Comparison of ENCODE assay signal across 8 cellular contexts in genomic region chr5:108748010-108748353, GRCh38. TPM values are rescaled to one million over a fixed set of nuclear protein-coding genes. Genes with fewer than 3 reads are reported as not detected.
DNase-seq lines count a peak whose midpoint lies in the region; ATAC-seq and TF ChIP-seq lines count a peak whose summit lies in the region.

No MANE protein-coding gene starts in this region.

- H3K4me3 ChIP-seq in HCT116 (replicated peaks in 1 of 2; ENCODE audit: low read depth in 1 of 2, low read length in 2 of 2) = peak overlapping the region; percentile 80 to 86
- peak overlapping the region; percentile 95 for H3K4me3 ChIP-seq in left ventricle myocardium inferior
- peak overlapping the region; percentile 87 for H3K4me3 ChIP-seq in skeletal muscle satellite cell (ENCODE audit: low read length)

- H3K9me3 ChIP-seq in HCT116 (ENCODE audit: control insufficient read depth in 1 of 2, insufficient read depth in 1 of 2, low read depth in 1 of 2, low read length in 2 of 2) = no peaks in the 10 kb centered on the region
- no peaks in the 10 kb centered on the region for H3K9me3 ChIP-seq in left ventricle myocardium inferior (replicated peaks)
- H3K9me3 ChIP-seq in skeletal muscle satellite cell (replicated peaks; ENCODE audit: low read length) = no peaks in the 10 kb centered on the region

- CTCF ChIA-PET in HCT116 (lab: Charles Lee) (interaction anchor here (1.0 kb wide), 1 partner anchor 106 kb away, joined by 3 read pairs; no protein-coding TSS in a partner anchor), activated B cell treated with CpG ODN at 0.5 μM for 24 hours (lab: Charles Lee) (no interaction called here)

- TF ChIP-seq POLR2A in HCT116 (IDR thresholded peaks at IDR 0.05; ENCODE audit: borderline replicate concordance, extremely low read depth, insufficient read depth, insufficient read length) = no peak

- TF ChIP-seq CTCF in HCT116 (IDR thresholded peaks at IDR 0.05 in 2 of 3, conservative IDR thresholded peaks at IDR 0.05 in 1 of 3; ENCODE audit: borderline replicate concordance in 1 of 3, insufficient read depth in 1 of 3, low read depth in 2 of 3, low read length in 2 of 3) = no peak
- TF ChIP-seq CTCF in activated B cell treated with CpG ODN at 0.5 μM for 24 hours (IDR thresholded peaks at IDR 0.05) = no peak
- TF ChIP-seq CTCF in left ventricle myocardium inferior (IDR thresholded peaks at IDR 0.05; ENCODE audit: borderline replicate concordance) = no peak

- H3K36me3 ChIP-seq in HCT116 (ENCODE audit: control insufficient read depth in 1 of 2, insufficient read depth in 2 of 2, low read length in 2 of 2) (no peaks in the 10 kb centered on the region), left ventricle myocardium inferior (no peaks in the 10 kb centered on the region), skeletal muscle satellite cell (ENCODE audit: insufficient read depth, low read length) (no peaks in the 10 kb centered on the region)

- H3K27me3 ChIP-seq in HCT116 (ENCODE audit: insufficient read depth, low read length) = no peaks in the 10 kb centered on the region
- no peaks in the 10 kb centered on the region for H3K27me3 ChIP-seq in left ventricle myocardium inferior (ENCODE audit: low read depth)
- no peaks in the 10 kb centered on the region for H3K27me3 ChIP-seq in skeletal muscle satellite cell (ENCODE audit: control insufficient read depth, insufficient read depth, low read length)

- H3K36me3 Mint-ChIP-seq in activated B cell treated with CpG ODN at 0.5 μM for 24 hours (ENCODE audit: low read depth) = peaks cover 8% of the 10 kb centered on the region

- peaks cover 2% of the 10 kb centered on the region for H3K27me3 Mint-ChIP-seq in activated B cell treated with CpG ODN at 0.5 μM for 24 hours

- H3K4me1 ChIP-seq in HCT116 (ENCODE audit: control insufficient read depth in 1 of 2, insufficient read depth in 2 of 2, low read length in 2 of 2) (peaks cover 4 to 23% of the 10 kb centered on the region in 2 experiments; a peak in 3 of 4 replicates), left ventricle myocardium inferior (peaks cover 35% of the 10 kb centered on the region), skeletal muscle satellite cell (ENCODE audit: control insufficient read depth, insufficient read depth, low read length) (peaks cover 31% of the 10 kb centered on the region)

- H3K4me2 ChIP-seq in HCT116 (ENCODE audit: low read length) (peak overlapping the region; percentile 87), skeletal muscle satellite cell (ENCODE audit: low read length) (peak overlapping the region; percentile 93)

- no peak for DNase-seq in HCT116 (ENCODE audit: low read depth, low spot score)
- DNase-seq in activated B cell treated with CpG ODN at 0.5 μM for 24 hours = no peak
- no peak for DNase-seq in left ventricle myocardium inferior
- no peak for DNase-seq in DMS79 treated with DMSO at 0.1 percent for 48 hours (lab: John Stamatoyannopoulos, UW)

- H3K27ac Mint-ChIP-seq in activated B cell treated with CpG ODN at 0.5 μM for 24 hours = peak overlapping the region; percentile 94

- RAD21 ChIA-PET in HCT116 (lab: Charles Lee; ENCODE audit: low non-redundant PET in 1 of 2, low total read pairs in 2 of 2, uncharacterized antibody in 2 of 2, unreplicated experiment in 2 of 2) = no interaction called here

- H4K20me1 ChIP-seq in HCT116 (ENCODE audit: insufficient read depth) = no peaks in the 10 kb centered on the region

- BruUV-seq in HCT116 (replicated peaks; lab: Mats Ljungman, UMichigan) = TSS peak; percentile 85

- intact Hi-C loops in HCT116 (cut with micrococcal nuclease) = loop anchor here (5.0 kb wide), 1 partner anchor 44 kb away; no protein-coding TSS in a partner anchor
- intact Hi-C loops in activated B cell treated with CpG ODN at 0.5 μM for 24 hours (cut with micrococcal nuclease) = loop anchor here (1.0 to 5.0 kb wide), 9 partner anchors 20 to 1991 kb away; partner anchors contain the start of genes MAN2A1 and SLC25A46
- intact Hi-C loops in left ventricle myocardium inferior (cut with micrococcal nuclease) = no loop called here

- H3K9ac ChIP-seq in HCT116 (ENCODE audit: low read length) (peak overlapping the region; percentile 92), skeletal muscle satellite cell (ENCODE audit: low read depth, low read length) (peak overlapping the region; percentile 98)

- no peaks in the 10 kb centered on the region for H3K9me3 Mint-ChIP-seq in activated B cell treated with CpG ODN at 0.5 μM for 24 hours

- H3K4me3 Mint-ChIP-seq in activated B cell treated with CpG ODN at 0.5 μM for 24 hours = peak overlapping the region; percentile 92

- H3K27ac ChIP-seq in HCT116 (ENCODE audit: low read depth, low read length) = peak overlapping the region; percentile 68
- peak overlapping the region; percentile 99 for H3K27ac ChIP-seq in left ventricle myocardium inferior (replicated peaks)

- no peak for ATAC-seq in HCT116
- no peak for ATAC-seq in activated B cell treated with CpG ODN at 0.5 μM for 24 hours (ENCODE audit: low read depth)
- no peak for ATAC-seq in HG03520 (IDR thresholded peaks at IDR 0.05; ENCODE audit: unreplicated experiment)
- ATAC-seq in HG02588 (IDR thresholded peaks at IDR 0.05; ENCODE audit: unreplicated experiment) = no peak
- no peak for ATAC-seq in HG02610 (IDR thresholded peaks at IDR 0.05; ENCODE audit: unreplicated experiment)

- no peak overlapping the region for H2AFZ ChIP-seq in HCT116 (ENCODE audit: low read depth, low read length, poor library complexity, severe bottlenecking)

- no peaks in the 10 kb centered on the region for H3K9me2 ChIP-seq in HCT116 (ENCODE audit: insufficient read depth)

- POLR2A ChIA-PET in HCT116 (lab: Charles Lee) = interaction anchor here (1.0 to 2.7 kb wide), 2 partner anchors 19 to 20 kb away, joined by 3 to 13 read pairs; no protein-coding TSS in a partner anchor
- POLR2A ChIA-PET in activated B cell treated with CpG ODN at 0.5 μM for 24 hours (lab: Charles Lee) = interaction anchor here (0.7 to 2.2 kb wide), 6 partner anchors 11 to 942 kb away, joined by 3 to 71 read pairs (median 6); partner anchors contain the start of genes FBXL17, MAN2A1 and PJA2

- no peak for TF ChIP-seq RAD21 in HCT116 (IDR thresholded peaks at IDR 0.05; ENCODE audit: low read depth)

- H3K79me2 ChIP-seq in HCT116 (ENCODE audit: insufficient read depth, low read length) = no peaks in the 10 kb centered on the region

- H3K4me1 Mint-ChIP-seq in activated B cell treated with CpG ODN at 0.5 μM for 24 hours = peaks cover 22% of the 10 kb centered on the region

TF ChIP-seq in HCT116, 20 proteins besides CTCF, POLR2A, EP300 and RAD21:
- TF ChIP-seq EGR1 (IDR thresholded peaks at IDR 0.05; ENCODE audit: low read depth) = no peak
- no peak for TF ChIP-seq FOSL1 (IDR thresholded peaks at IDR 0.05; ENCODE audit: low read depth)
- no peak for TF ChIP-seq YY1 (IDR thresholded peaks at IDR 0.05; ENCODE audit: extremely low read depth, insufficient replicate concordance, low read depth, low read length)
- no peak for TF ChIP-seq POLR2AphosphoS5 (IDR thresholded peaks at IDR 0.05; ENCODE audit: low read depth, low read length)
- peak; percentile 48; the same call in 1 of the 2 replicates for TF ChIP-seq SIN3A (IDR thresholded peaks at IDR 0.05; ENCODE audit: low read depth)
- TF ChIP-seq CEBPB (IDR thresholded peaks at IDR 0.05; ENCODE audit: low read depth) = no peak

RNA-seq across cellular contexts. Expression of gene FER, which starts 0.3 kb away (rescaled TPM):
- total RNA-seq in HCT116 (2021; ENCODE audit: unreplicated experiment) (32.0 TPM), activated B cell treated with CpG ODN at 0.5 μM for 24 hours (17.3 and 19.1 TPM in 2 replicates), left ventricle myocardium inferior (13.4 TPM)
- 5.8 TPM in 2 replicates for polyA plus RNA-seq in HCT116 (2012)
- 20.3 and 20.8 TPM in 2 replicates for total RNA-seq in skeletal muscle satellite cell (2012; rRNA removed)
